In the genomic region with DNA sequence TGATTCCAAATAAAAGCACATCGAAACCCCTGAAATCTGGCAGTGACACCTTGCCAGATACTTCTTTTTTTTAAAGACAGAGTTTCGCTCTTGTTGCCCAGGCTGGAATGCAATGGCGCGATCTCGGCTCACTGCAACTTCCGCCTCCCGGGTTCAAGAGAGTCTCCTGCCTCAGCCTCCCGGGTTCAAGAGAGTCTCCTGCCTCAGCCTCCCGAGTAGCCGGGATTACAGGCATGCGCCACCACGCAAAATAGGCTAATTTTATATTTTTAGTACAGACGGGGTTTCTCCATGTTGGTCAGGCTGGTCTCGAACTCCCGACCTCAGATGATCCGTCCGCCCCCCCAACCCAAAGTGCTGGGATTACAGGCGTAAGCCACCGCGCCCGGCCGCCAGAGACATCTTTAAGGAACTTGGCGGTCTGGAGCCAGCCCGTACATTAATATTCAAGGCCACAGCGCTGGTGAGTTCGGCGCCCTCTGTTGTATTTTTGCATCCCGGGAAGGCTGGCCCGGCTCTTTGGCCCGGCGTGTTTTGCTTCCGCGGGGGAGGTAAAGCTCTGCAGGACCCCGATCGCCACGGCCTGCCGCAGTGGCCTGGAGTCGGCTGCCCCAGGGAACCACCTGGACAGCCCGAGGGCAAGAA, we compare ENCODE assay signal across 1 cellular context.
A peak's percentile ranks its signal among the peaks of the same experiment; 100 is the strongest.
TF ChIP-seq lines count a peak whose summit lies in the region.
"Not testable (repeated sequence)": the region's sequence is repeated elsewhere in the genome, so short reads cannot be mapped to it uniquely, and the experiment has no call there.

No MANE protein-coding gene starts in this region.

TF ChIP-seq in HepG2, 621 proteins besides CTCF, POLR2A, EP300 and RAD21:
- TF ChIP-seq, protein P1, sequence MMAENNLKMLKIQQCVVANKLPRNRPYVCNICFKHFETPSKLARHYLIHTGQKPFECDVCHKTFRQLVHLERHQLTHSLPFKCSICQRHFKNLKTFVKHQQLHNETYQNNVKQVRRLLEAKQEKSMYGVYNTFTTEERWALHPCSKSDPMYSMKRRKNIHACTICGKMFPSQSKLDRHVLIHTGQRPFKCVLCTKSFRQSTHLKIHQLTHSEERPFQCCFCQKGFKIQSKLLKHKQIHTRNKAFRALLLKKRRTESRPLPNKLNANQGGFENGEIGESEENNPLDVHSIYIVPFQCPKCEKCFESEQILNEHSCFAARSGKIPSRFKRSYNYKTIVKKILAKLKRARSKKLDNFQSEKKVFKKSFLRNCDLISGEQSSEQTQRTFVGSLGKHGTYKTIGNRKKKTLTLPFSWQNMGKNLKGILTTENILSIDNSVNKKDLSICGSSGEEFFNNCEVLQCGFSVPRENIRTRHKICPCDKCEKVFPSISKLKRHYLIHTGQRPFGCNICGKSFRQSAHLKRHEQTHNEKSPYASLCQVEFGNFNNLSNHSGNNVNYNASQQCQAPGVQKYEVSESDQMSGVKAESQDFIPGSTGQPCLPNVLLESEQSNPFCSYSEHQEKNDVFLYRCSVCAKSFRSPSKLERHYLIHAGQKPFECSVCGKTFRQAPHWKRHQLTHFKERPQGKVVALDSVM (CRISPR knock-in tag; IDR thresholded peaks at IDR 0.05), result peak; percentile 87
- TF ChIP-seq ZNF878 (CRISPR knock-in tag; IDR thresholded peaks at IDR 0.05), result peak; percentile 58; the same call in 1 of the 2 replicates
- TF ChIP-seq ZNF564 (CRISPR knock-in tag; IDR thresholded peaks at IDR 0.05), result 0 out of 2 replicates have a peak, but pooled peaks have one; percentile 65
- not testable (repeated sequence) for TF ChIP-seq MAZ (IDR thresholded peaks at IDR 0.05; ENCODE audit: borderline replicate concordance, low read depth, low read length)
- peak; percentile 24; the same call in 1 of the 2 replicates for TF ChIP-seq MAZ (CRISPR knock-in tag; IDR thresholded peaks at IDR 0.05; ENCODE audit: low read depth)
- peak; percentile 19; the same call in 1 of the 2 replicates for TF ChIP-seq ZNF350 (CRISPR knock-in tag; IDR thresholded peaks at IDR 0.05; ENCODE audit: borderline replicate concordance, low read depth)
- 0 out of 2 replicates have a peak, but pooled peaks have one; percentile 55 for TF ChIP-seq ZMYM2 (CRISPR knock-in tag; IDR thresholded peaks at IDR 0.05)
- TF ChIP-seq ELF4 (CRISPR knock-in tag; IDR thresholded peaks at IDR 0.05; ENCODE audit: borderline replicate concordance), result peak; percentile 67; the same call in 1 of the 2 replicates
- TF ChIP-seq ZNF768 (CRISPR knock-in tag; IDR thresholded peaks at IDR 0.05), result peak; percentile 22; the same call in 1 of the 2 replicates
- peak; percentile 4 for TF ChIP-seq SKI (IDR thresholded peaks at IDR 0.05; ENCODE audit: partially characterized antibody)
- TF ChIP-seq, protein P2, sequence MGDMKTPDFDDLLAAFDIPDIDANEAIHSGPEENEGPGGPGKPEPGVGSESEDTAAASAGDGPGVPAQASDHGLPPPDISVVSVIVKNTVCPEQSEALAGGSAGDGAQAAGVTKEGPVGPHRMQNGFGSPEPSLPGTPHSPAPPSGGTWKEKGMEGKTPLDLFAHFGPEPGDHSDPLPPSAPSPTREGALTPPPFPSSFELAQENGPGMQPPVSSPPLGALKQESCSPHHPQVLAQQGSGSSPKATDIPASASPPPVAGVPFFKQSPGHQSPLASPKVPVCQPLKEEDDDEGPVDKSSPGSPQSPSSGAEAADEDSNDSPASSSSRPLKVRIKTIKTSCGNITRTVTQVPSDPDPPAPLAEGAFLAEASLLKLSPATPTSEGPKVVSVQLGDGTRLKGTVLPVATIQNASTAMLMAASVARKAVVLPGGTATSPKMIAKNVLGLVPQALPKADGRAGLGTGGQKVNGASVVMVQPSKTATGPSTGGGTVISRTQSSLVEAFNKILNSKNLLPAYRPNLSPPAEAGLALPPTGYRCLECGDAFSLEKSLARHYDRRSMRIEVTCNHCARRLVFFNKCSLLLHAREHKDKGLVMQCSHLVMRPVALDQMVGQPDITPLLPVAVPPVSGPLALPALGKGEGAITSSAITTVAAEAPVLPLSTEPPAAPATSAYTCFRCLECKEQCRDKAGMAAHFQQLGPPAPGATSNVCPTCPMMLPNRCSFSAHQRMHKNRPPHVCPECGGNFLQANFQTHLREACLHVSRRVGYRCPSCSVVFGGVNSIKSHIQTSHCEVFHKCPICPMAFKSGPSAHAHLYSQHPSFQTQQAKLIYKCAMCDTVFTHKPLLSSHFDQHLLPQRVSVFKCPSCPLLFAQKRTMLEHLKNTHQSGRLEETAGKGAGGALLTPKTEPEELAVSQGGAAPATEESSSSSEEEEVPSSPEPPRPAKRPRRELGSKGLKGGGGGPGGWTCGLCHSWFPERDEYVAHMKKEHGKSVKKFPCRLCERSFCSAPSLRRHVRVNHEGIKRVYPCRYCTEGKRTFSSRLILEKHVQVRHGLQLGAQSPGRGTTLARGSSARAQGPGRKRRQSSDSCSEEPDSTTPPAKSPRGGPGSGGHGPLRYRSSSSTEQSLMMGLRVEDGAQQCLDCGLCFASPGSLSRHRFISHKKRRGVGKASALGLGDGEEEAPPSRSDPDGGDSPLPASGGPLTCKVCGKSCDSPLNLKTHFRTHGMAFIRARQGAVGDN (CRISPR knock-in tag; IDR thresholded peaks at IDR 0.05), result peak; percentile 53; the same call in 1 of the 2 replicates
- peak; percentile 81 for TF ChIP-seq ZNF501 (CRISPR knock-in tag; IDR thresholded peaks at IDR 0.05)
- TF ChIP-seq, protein P3, sequence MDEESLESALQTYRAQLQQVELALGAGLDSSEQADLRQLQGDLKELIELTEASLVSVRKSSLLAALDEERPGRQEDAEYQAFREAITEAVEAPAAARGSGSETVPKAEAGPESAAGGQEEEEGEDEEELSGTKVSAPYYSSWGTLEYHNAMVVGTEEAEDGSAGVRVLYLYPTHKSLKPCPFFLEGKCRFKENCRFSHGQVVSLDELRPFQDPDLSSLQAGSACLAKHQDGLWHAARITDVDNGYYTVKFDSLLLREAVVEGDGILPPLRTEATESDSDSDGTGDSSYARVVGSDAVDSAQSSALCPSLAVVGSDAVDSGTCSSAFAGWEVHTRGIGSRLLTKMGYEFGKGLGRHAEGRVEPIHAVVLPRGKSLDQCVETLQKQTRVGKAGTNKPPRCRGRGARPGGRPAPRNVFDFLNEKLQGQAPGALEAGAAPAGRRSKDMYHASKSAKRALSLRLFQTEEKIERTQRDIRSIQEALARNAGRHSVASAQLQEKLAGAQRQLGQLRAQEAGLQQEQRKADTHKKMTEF (CRISPR knock-in tag; IDR thresholded peaks at IDR 0.05), result peak; percentile 46; the same call in 1 of the 2 replicates
- TF ChIP-seq STAG1 (CRISPR knock-in tag; IDR thresholded peaks at IDR 0.05), result peak; percentile 1; the same call in 1 of the 2 replicates
- TF ChIP-seq ASH2L (IDR thresholded peaks at IDR 0.05; ENCODE audit: insufficient read length, low read depth, low read length), result peak; percentile 20
- 0 out of 2 replicates have a peak, but pooled peaks have one; percentile 4 for TF ChIP-seq DRAP1 (CRISPR knock-in tag; IDR thresholded peaks at IDR 0.05)
